In genomic region chr11:117259417-117259816, GRCh38 we compare ENCODE assay signal across 24 cellular contexts. TPM values are rescaled to one million over a fixed set of nuclear protein-coding genes. Genes with fewer than 3 reads are reported as not detected.
DNase-seq lines count a peak whose midpoint lies in the region; ATAC-seq, FAIRE-seq and TF ChIP-seq lines count a peak whose summit lies in the region.
"Had no signal": no experiment of that assay in that cellular context is flagged by ENCODE, and none has a peak within 500 bp of the region (broad histone marks: within the 10 kb centered on the region; RNA-seq: fewer than 3 reads in every experiment).

No MANE protein-coding gene starts in this region.

- peaks cover 12% of the 10 kb centered on the region for H3K36me3 Mint-ChIP-seq in astrocyte (ENCODE audit: low read depth, unreplicated experiment)

- no peak for FAIRE-seq in astrocyte (lab: Jason Lieb, UNC)
- FAIRE-seq: A549 had no signal

- intact Hi-C loops in head of caudate nucleus (cut with DNase I) = no loop called here

- H3K4me3 ChIP-seq in ACC112 (ENCODE audit: low read depth, low read length) = no peak overlapping the region
- H3K4me3 ChIP-seq in astrocyte (ENCODE audit: insufficient read depth, low read depth, low read length) = no peak overlapping the region
- H3K4me3 ChIP-seq in foreskin fibroblast (ENCODE audit: low read depth in 1 of 2, low read length in 2 of 2) = no peak overlapping the region
- H3K4me3 ChIP-seq: A549, stomach had no signal

- H2AFZ ChIP-seq in ACC112 (ENCODE audit: low read length, unreplicated experiment) (no peak overlapping the region), astrocyte (ENCODE audit: low read depth, low read length) (no peak overlapping the region)

- H3K27ac ChIP-seq in ACC112 (ENCODE audit: low read depth, low read length) (peak overlapping the region; percentile 39), astrocyte (ENCODE audit: low read depth, low read length) (peak overlapping the region; percentile 50)
- H3K27ac ChIP-seq: A549, stomach had no signal

- H3K27me3 Mint-ChIP-seq in astrocyte (ENCODE audit: low read depth, unreplicated experiment) = no peaks in the 10 kb centered on the region
- H3K27me3 Mint-ChIP-seq: type B pancreatic cell had no signal

- no peak for ATAC-seq in HG03442 (IDR thresholded peaks at IDR 0.05; ENCODE audit: unreplicated experiment)
- ATAC-seq: A549, left lobe of liver, right cardiac atrium had no signal

- no peaks in the 10 kb centered on the region for H3K27me3 ChIP-seq in ACC112 (ENCODE audit: insufficient read depth, low read length)
- no peaks in the 10 kb centered on the region for H3K27me3 ChIP-seq in astrocyte (ENCODE audit: insufficient read depth, low read length)
- H3K27me3 ChIP-seq: stomach had no signal

- H3K9me3 Mint-ChIP-seq in astrocyte (ENCODE audit: unreplicated experiment) = no peaks in the 10 kb centered on the region
- H3K9me3 Mint-ChIP-seq: endodermal cell, type B pancreatic cell had no signal

- peak overlapping the region; percentile 55 for H3K4me2 ChIP-seq in astrocyte (ENCODE audit: low read length)
- H3K4me2 ChIP-seq: A549 had no signal

- H3K9ac ChIP-seq in astrocyte (ENCODE audit: low read length) = no peak overlapping the region

- H3K36me3 ChIP-seq in ACC112 (ENCODE audit: insufficient read depth, low read length) (peaks cover 4% of the 10 kb centered on the region; the same call in 1 of the 2 replicates), astrocyte (ENCODE audit: insufficient read depth, low read length) (no peaks in the 10 kb centered on the region)

- H3K4me3 Mint-ChIP-seq in astrocyte (ENCODE audit: unreplicated experiment) = no peak overlapping the region
- H3K4me3 Mint-ChIP-seq: endodermal cell, type B pancreatic cell had no signal

- no peaks in the 10 kb centered on the region for H3K9me3 ChIP-seq in astrocyte (ENCODE audit: insufficient read depth, low read depth, low read length)
- H3K9me3 ChIP-seq: A549, stomach had no signal

- peaks cover 5% of the 10 kb centered on the region for H4K20me1 ChIP-seq in astrocyte (ENCODE audit: insufficient read depth, low read length)

- H3K4me1 ChIP-seq in ACC112 (ENCODE audit: control insufficient read depth, insufficient read depth, low read length, unreplicated experiment) (peaks cover 22% of the 10 kb centered on the region), astrocyte (ENCODE audit: insufficient read depth, low read length) (peaks cover 18% of the 10 kb centered on the region)
- H3K4me1 ChIP-seq: A549, stomach had no signal

- H3K79me2 ChIP-seq in ACC112 (ENCODE audit: control insufficient read depth, insufficient read depth, low read length, unreplicated experiment) = no peaks in the 10 kb centered on the region
- H3K79me2 ChIP-seq in astrocyte (ENCODE audit: insufficient read depth, low read length) = no peaks in the 10 kb centered on the region

- no peak overlapping the region for H3K27ac Mint-ChIP-seq in astrocyte (ENCODE audit: unreplicated experiment)
- H3K27ac Mint-ChIP-seq: endodermal cell, type B pancreatic cell had no signal

- TF ChIP-seq CTCF in astrocyte (IDR thresholded peaks at IDR 0.05; ENCODE audit: insufficient read depth, low read depth, low read length) (no peak), foreskin fibroblast (IDR thresholded peaks at IDR 0.05; ENCODE audit: low read depth, low read length) (no peak)

- DNase-seq in HCEC 1CT (peak; percentile 80), astrocyte (ENCODE audit: low read depth) (peak; percentile 81), foreskin fibroblast (peak; percentile 46 to 71), head of caudate nucleus (no peak), NCI-H345 treated with DMSO at 0.1 percent for 48 hours (lab: John Stamatoyannopoulos, UW; ENCODE audit: unreplicated experiment) (no peak)
- no peak for DNase-seq in stimulated activated CD4-positive, alpha-beta T cell treated with anti-CD3 and anti-CD28 coated beads, Interleukin-2, amount 100 ng/mL, for 48 hours
- DNase-seq: activated CD4-positive, alpha-beta T cell treated with anti-CD3 and anti-CD28 coated beads, Interleukin-2, amount 50 U/mL, for 1 hour; activated CD8-positive, alpha-beta memory T cell treated with anti-CD3 and anti-CD28 coated beads, Interleukin-2, amount 50 U/mL, for 48 hours; activated gamma-delta T cell; amniotic stem cell; DMS79 treated with DMSO at 0.1 percent for 48 hours; endodermal cell; Kasumi-1; NCI-H1417 treated with DMSO at 0.1 percent for 48 hours; NK-92 treated with Interleukin-12 subunit alpha and Interleukin-12 subunit beta, amount 100 ng/mL, for 24 hours; occipital lobe; right cardiac atrium; RPMI8226; stomach had no signal

- peaks cover 5% of the 10 kb centered on the region for H3K4me1 Mint-ChIP-seq in astrocyte (ENCODE audit: low read depth, unreplicated experiment)
- H3K4me1 Mint-ChIP-seq: endodermal cell had no signal

RNA-seq across cellular contexts. Expression of gene RNF214, which starts 26.9 kb away (rescaled TPM):
- total RNA-seq in astrocyte = 20.7 and 23.6 TPM in 2 replicates

RNA-seq across cellular contexts. Expression of gene PCSK7, which starts 27.5 kb away (rescaled TPM):
- 43.6 and 53.3 TPM in 2 replicates for total RNA-seq in astrocyte

RNA-seq across cellular contexts. Expression of gene BACE1-AS, which starts 31.7 kb away (rescaled TPM):
- 6.7 and 6.8 TPM in 2 replicates for total RNA-seq in astrocyte

RNA-seq across cellular contexts. Expression of gene BACE1, which starts 56.6 kb away (rescaled TPM):
- total RNA-seq in astrocyte = 32.6 and 37.2 TPM in 2 replicates

Comparison
In these comparisons a context has a peak if more than half of its experiments do, and no peak if none do; other contexts are left out.
1. DNase-seq: peak in HCEC 1CT (single experiment), astrocyte (single experiment) and foreskin fibroblast (2 of 2); none in head of caudate nucleus (0 of 42), stimulated activated CD4-positive, alpha-beta T cell treated with anti-CD3 and anti-CD28 coated beads, Interleukin-2, amount 100 ng/mL, for 48 hours (0 of 2) and NCI-H345 treated with DMSO at 0.1 percent for 48 hours (single experiment).